In the genomic region with DNA sequence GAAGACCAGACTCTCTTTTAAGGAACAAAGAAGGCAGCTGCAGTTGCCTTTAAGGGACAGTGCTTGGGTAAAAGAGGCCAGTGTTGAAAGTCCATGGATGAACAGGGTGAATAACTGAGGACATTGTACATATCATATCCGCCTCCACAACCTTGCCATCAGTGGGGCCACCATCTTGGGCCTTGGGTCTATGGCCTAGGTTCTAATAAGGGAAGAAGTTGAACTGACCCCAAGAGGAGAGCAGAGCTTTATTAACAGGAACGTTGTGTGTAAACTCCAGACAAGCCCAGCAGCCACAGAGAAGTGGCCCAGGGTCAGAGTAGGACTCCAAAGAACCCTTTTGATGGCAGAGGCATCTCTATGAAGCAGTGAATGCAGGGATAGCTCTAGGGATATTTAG, we compare ENCODE assay signal across 8 cellular contexts.
"Had no signal": no experiment of that assay in that cellular context is flagged by ENCODE, and none has a peak within 500 bp of the region (broad histone marks: within the 10 kb centered on the region; RNA-seq: fewer than 3 reads in every experiment).

No MANE protein-coding gene starts in this region.

- H3K4me3 ChIP-seq: GM23248, HAP-1, K562 had no signal

- ATAC-seq: HCT116, K562 had no signal

- H3K9me3 ChIP-seq: HAP-1 had no signal

- H3K36me3 ChIP-seq: HAP-1 had no signal

- H3K4me1 ChIP-seq: HAP-1 had no signal

- DNase-seq: GM23248, GOT3, H7, HFFc6, IMR-90 had no signal

- H3K27ac ChIP-seq: GM23248 had no signal
